8 cellular contexts compared by ENCODE assay signal in genomic region chr5:134004626-134005414, GRCh38. TPM values are rescaled to one million over a fixed set of nuclear protein-coding genes. Genes with fewer than 3 reads are reported as not detected.
DNase-seq lines count a peak whose midpoint lies in the region; ATAC-seq and TF ChIP-seq lines count a peak whose summit lies in the region.

A gene with protein sequence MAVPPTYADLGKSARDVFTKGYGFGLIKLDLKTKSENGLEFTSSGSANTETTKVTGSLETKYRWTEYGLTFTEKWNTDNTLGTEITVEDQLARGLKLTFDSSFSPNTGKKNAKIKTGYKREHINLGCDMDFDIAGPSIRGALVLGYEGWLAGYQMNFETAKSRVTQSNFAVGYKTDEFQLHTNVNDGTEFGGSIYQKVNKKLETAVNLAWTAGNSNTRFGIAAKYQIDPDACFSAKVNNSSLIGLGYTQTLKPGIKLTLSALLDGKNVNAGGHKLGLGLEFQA (minus strand): TSS chr5:134004975. CDS start chr5:133993012, 11,963 bp downstream.

- peak in 1 of 3 donors; percentile 30 for TF ChIP-seq POLR2A in spleen (IDR thresholded peaks at IDR 0.05)

- peaks cover 0 to 18% (median 2%) of the 10 kb centered on the region in 6 donors for H3K36me3 ChIP-seq in spleen

- peak within 1 kb of the TSS; percentile 42 to 94 (median 90) for H3K4me3 ChIP-seq in spleen

- peak; percentile 66 for DNase-seq in NCI-H2029 (lab: John Stamatoyannopoulos, UW)
- DNase-seq in NCI-H2029 treated with DMSO at 0.1 percent for 48 hours (lab: John Stamatoyannopoulos, UW) = no peak
- peak; percentile 35 for DNase-seq in NCI-H1694 (lab: John Stamatoyannopoulos, UW)
- DNase-seq in T47D (ENCODE audit: low read depth in 1 of 2, low spot score in 1 of 2) = peak; percentile 82 to 87
- peak; percentile 96 for DNase-seq in iPS-NIHi7 (ENCODE audit: extremely low spot score)
- peak; percentile 94 for DNase-seq in spleen

- TF ChIP-seq CTCF in VCaP (conservative IDR thresholded peaks at IDR 0.05) (0 out of 2 replicates have a peak, but pooled peaks have one; percentile 14), spleen (IDR thresholded peaks at IDR 0.05 in 8 of 11, conservative IDR thresholded peaks at IDR 0.05 in 3 of 11) (peak in 1 of 11 experiments; percentile 6)

- WGBS in spleen, 5 donors = 0 to 1% (median 1%) methylated on average over 29 to 95 of the region's 95 CpGs

- peak; percentile 79 for ATAC-seq in HG02840 (IDR thresholded peaks at IDR 0.05; ENCODE audit: low FRiP score, unreplicated experiment)

- H3K4me1 ChIP-seq in spleen = peaks cover 23 to 58% (median 45%) of the 10 kb centered on the region in 6 donors

- H3K27ac ChIP-seq in VCaP (peak within 1 kb of the TSS; percentile 97), spleen (peak within 1 kb of the TSS; percentile 94 to 99 (median 97))

- intact Hi-C loops in spleen (cut with DNase I; ENCODE audit: low total_unique reads) = no loop called here

- in situ Hi-C loops in T47D (cut with HindIII; ENCODE audit: low pct_unique_long_range_greater_than_20kb, low sequenced_read_pairs) = no loop called here

- no peaks in the 10 kb centered on the region for H3K27me3 ChIP-seq in spleen (replicated peaks in 1 of 7)

- no peaks in the 10 kb centered on the region for H3K9me3 ChIP-seq in spleen

RNA-seq across cellular contexts. Expression of the gene that starts here (rescaled TPM):
- 100 to 1,000 TPM in 1 of 7 donors, 10 to 100 TPM in 6; 69.2 to 100 (median 86.4) TPM for total RNA-seq in spleen
- polyA plus RNA-seq in spleen = 10 to 100 TPM; 53.3 to 84.0 (median 76.2) TPM
